In the genomic region with DNA sequence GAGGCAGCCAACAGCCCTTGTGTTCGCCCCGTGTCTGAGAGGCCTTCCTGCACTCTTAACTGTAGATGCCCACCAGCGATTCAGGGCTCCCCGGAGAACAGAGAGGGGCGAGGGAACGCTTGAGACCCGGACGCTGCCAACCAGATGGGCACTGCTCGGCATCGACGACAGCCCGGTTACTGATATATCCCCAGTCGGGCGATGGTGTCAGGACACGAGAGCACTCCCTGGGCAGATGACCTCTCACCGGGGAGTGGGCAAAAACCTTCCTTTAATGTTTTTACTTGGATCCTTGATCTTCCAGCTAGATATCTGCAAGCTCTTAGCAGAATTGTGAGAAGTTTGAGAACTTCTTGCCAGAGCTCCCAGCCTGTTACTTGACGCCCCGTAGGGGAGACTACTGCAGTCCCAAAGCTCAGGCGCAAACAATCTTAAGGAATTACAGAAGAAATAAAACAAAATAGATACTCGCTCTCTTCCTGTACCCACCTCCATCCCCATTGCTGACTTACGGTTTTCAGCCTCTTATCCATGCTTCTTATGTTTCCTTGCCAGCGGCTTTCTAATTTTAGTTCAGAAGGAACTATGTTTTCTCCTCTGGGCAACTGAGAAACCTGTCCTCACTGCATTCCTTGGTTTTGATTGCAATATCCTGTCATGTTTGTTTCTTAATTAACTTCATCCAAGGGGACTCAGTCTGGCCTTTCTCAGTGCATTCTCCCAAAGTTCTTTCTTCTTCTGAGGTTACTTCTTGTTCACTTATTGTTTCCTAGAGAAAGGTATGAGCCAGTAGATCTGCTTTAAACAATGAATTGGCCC, we compare ENCODE assay signal across 1 cellular context.
A peak's percentile ranks its signal among the peaks of the same experiment; 100 is the strongest.
TF ChIP-seq lines count a peak whose summit lies in the region.

No MANE protein-coding gene starts in this region.

TF ChIP-seq in A549, 52 proteins besides CTCF, POLR2A, EP300 and RAD21:
- no peak for TF ChIP-seq PHF8 (IDR thresholded peaks at IDR 0.05; ENCODE audit: borderline replicate concordance, low read depth)
- TF ChIP-seq FOXS1 (CRISPR knock-in tag; IDR thresholded peaks at IDR 0.05) = no peak
- TF ChIP-seq, protein P1, sequence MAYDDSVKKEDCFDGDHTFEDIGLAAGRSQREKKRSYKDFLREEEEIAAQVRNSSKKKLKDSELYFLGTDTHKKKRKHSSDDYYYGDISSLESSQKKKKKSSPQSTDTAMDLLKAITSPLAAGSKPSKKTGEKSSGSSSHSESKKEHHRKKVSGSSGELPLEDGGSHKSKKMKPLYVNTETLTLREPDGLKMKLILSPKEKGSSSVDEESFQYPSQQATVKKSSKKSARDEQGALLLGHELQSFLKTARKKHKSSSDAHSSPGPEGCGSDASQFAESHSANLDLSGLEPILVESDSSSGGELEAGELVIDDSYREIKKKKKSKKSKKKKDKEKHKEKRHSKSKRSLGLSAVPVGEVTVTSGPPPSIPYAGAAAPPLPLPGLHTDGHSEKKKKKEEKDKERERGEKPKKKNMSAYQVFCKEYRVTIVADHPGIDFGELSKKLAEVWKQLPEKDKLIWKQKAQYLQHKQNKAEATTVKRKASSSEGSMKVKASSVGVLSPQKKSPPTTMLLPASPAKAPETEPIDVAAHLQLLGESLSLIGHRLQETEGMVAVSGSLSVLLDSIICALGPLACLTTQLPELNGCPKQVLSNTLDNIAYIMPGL (CRISPR knock-in tag; IDR thresholded peaks at IDR 0.05; ENCODE audit: borderline replicate concordance) = 0 out of 2 replicates have a peak, but pooled peaks have one; percentile 61
- TF ChIP-seq TP53 (CRISPR knock-in tag; IDR thresholded peaks at IDR 0.05) = peak; percentile 94
- TF ChIP-seq, protein P2, sequence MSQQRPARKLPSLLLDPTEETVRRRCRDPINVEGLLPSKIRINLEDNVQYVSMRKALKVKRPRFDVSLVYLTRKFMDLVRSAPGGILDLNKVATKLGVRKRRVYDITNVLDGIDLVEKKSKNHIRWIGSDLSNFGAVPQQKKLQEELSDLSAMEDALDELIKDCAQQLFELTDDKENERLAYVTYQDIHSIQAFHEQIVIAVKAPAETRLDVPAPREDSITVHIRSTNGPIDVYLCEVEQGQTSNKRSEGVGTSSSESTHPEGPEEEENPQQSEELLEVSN (IDR thresholded peaks at IDR 0.05; ENCODE audit: borderline replicate concordance, low read depth) = 0 out of 2 replicates have a peak, but pooled peaks have one; percentile 18
- no peak for TF ChIP-seq MYC (IDR thresholded peaks at IDR 0.05; ENCODE audit: borderline replicate concordance, low read length)
- TF ChIP-seq HEYL (CRISPR knock-in tag; IDR thresholded peaks at IDR 0.05) = no peak
- peak; percentile 43; the same call in 1 of the 2 replicates for TF ChIP-seq TFCP2L1 (CRISPR knock-in tag; IDR thresholded peaks at IDR 0.05)
- TF ChIP-seq FOSL2 (IDR thresholded peaks at IDR 0.05) = no peak
- no peak for TF ChIP-seq FOSL2 (CRISPR knock-in tag; IDR thresholded peaks at IDR 0.05)
- TF ChIP-seq, protein P3, sequence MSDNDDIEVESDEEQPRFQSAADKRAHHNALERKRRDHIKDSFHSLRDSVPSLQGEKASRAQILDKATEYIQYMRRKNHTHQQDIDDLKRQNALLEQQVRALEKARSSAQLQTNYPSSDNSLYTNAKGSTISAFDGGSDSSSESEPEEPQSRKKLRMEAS (IDR thresholded peaks at IDR 0.05) = no peak
- TF ChIP-seq JUN (IDR thresholded peaks at IDR 0.05) = peak in 1 of 2 experiments; percentile 37; a peak in 2 of 5 replicates
- TF ChIP-seq MAFK (IDR thresholded peaks at IDR 0.05; ENCODE audit: partially characterized antibody) = no peak
- TF ChIP-seq, protein P4, sequence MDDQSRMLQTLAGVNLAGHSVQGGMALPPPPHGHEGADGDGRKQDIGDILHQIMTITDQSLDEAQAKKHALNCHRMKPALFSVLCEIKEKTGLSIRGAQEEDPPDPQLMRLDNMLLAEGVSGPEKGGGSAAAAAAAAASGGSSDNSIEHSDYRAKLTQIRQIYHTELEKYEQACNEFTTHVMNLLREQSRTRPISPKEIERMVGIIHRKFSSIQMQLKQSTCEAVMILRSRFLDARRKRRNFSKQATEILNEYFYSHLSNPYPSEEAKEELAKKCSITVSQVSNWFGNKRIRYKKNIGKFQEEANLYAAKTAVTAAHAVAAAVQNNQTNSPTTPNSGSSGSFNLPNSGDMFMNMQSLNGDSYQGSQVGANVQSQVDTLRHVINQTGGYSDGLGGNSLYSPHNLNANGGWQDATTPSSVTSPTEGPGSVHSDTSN (IDR thresholded peaks at IDR 0.05) = peak; percentile 15; the same call in 1 of the 2 replicates
- TF ChIP-seq NPAS2 (CRISPR knock-in tag; IDR thresholded peaks at IDR 0.05; ENCODE audit: borderline replicate concordance) = no peak
